Comparison of ENCODE assay signal across 1 cellular context in genomic region chr9:124213396-124213795, GRCh38.
TF ChIP-seq lines count a peak whose summit lies in the region.

No MANE protein-coding gene starts in this region.

TF ChIP-seq in endothelial cell of umbilical vein, 7 proteins besides CTCF, POLR2A, EP300 and RAD21:
- TF ChIP-seq MAX (IDR thresholded peaks at IDR 0.05; ENCODE audit: insufficient read depth, insufficient read length) (no peak), JUN (IDR thresholded peaks at IDR 0.05; ENCODE audit: borderline replicate concordance, insufficient read depth, insufficient read length, low read depth) (no peak), FOS (IDR thresholded peaks at IDR 0.05; ENCODE audit: borderline replicate concordance, insufficient read depth, low read length) (no peak), POLR2AphosphoS5 (IDR thresholded peaks at IDR 0.05; ENCODE audit: insufficient read depth, low read depth, low read length) (no peak), MYC (IDR thresholded peaks at IDR 0.05; ENCODE audit: low read depth, low read length) (no peak), EZH2 (IDR thresholded peaks at IDR 0.05; ENCODE audit: borderline replicate concordance, low read depth, low read length, severe bottlenecking) (no peak), GATA2 (IDR thresholded peaks at IDR 0.05; ENCODE audit: insufficient read depth, insufficient read length, low read depth, low read length) (no peak)
TF ChIP-seq in endothelial cell of umbilical vein: peak in this region for 0.
